In genomic region chr4:142574306-142574705, GRCh38 we compare ENCODE assay signal across 19 cellular contexts.
DNase-seq lines count a peak whose midpoint lies in the region; ATAC-seq and TF ChIP-seq lines count a peak whose summit lies in the region.
"Had no signal": no experiment of that assay in that cellular context is flagged by ENCODE, and none has a peak within 500 bp of the region (broad histone marks: within the 10 kb centered on the region; RNA-seq: fewer than 3 reads in every experiment).

No MANE protein-coding gene starts in this region.

- H2AFZ ChIP-seq in GM23338, result peak overlapping the region; percentile 56; the same call in 1 of the 2 replicates
- no peak overlapping the region for H2AFZ ChIP-seq in hepatocyte

- H3K4me2 ChIP-seq in GM23338 (no peak overlapping the region), hepatocyte (no peak overlapping the region)

- POLR2A ChIA-PET in CD4-positive, alpha-beta memory T cell (lab: Charles Lee; ENCODE audit: partially characterized antibody), result interaction anchor here (0.7 to 2.6 kb wide), 8 partner anchors 8 to 188 kb away, joined by 3 to 13 read pairs (median 4); no protein-coding TSS in a partner anchor
- POLR2A ChIA-PET in activated CD4-positive, alpha-beta memory T cell treated with anti-CD3 and anti-CD28 coated beads, Interleukin-2, amount 10 ng/mL, durations not matched to agents 7 days and 5 days (lab: Charles Lee), result interaction anchor here (0.8 to 1.3 kb wide), 3 partner anchors 16 to 169 kb away, joined by 3 to 4 read pairs (median 3); no protein-coding TSS in a partner anchor

- H3K9me3 Mint-ChIP-seq in CD4-positive, alpha-beta memory T cell, result peaks cover 0 to 6% (median 0%) of the 10 kb centered on the region in 8 donors
- no peaks in the 10 kb centered on the region for H3K9me3 Mint-ChIP-seq in GM23338
- peaks cover 5% of the 10 kb centered on the region for H3K9me3 Mint-ChIP-seq in activated CD4-positive, alpha-beta memory T cell treated with anti-CD3 and anti-CD28 coated beads, Interleukin-2, amount 10 ng/mL, durations not matched to agents 7 days and 5 days
- H3K9me3 Mint-ChIP-seq: H9 had no signal

- H3K36me3 Mint-ChIP-seq in CD4-positive, alpha-beta memory T cell, result peaks cover 50 to 69% of the 10 kb centered on the region in 2 donors
- H3K36me3 Mint-ChIP-seq in GM23338 (ENCODE audit: low read depth), result no peaks in the 10 kb centered on the region
- peaks cover 27% of the 10 kb centered on the region for H3K36me3 Mint-ChIP-seq in activated CD4-positive, alpha-beta memory T cell treated with anti-CD3 and anti-CD28 coated beads, Interleukin-2, amount 10 ng/mL, durations not matched to agents 7 days and 5 days (ENCODE audit: low read depth)

- H3K27ac Mint-ChIP-seq in CD4-positive, alpha-beta memory T cell, result peak overlapping the region; percentile 31 to 82 (median 76)
- no peak overlapping the region for H3K27ac Mint-ChIP-seq in GM23338
- peak overlapping the region; percentile 41 for H3K27ac Mint-ChIP-seq in activated CD4-positive, alpha-beta memory T cell treated with anti-CD3 and anti-CD28 coated beads, Interleukin-2, amount 10 ng/mL, durations not matched to agents 7 days and 5 days
- H3K27ac Mint-ChIP-seq: H9 had no signal

- H4K20me1 ChIP-seq in GM23338 (replicated peaks; ENCODE audit: insufficient read depth) (no peaks in the 10 kb centered on the region), hepatocyte (ENCODE audit: insufficient read depth, poor library complexity, severe bottlenecking) (no peaks in the 10 kb centered on the region)

- no peaks in the 10 kb centered on the region for H3K27me3 Mint-ChIP-seq in CD4-positive, alpha-beta memory T cell
- no peaks in the 10 kb centered on the region for H3K27me3 Mint-ChIP-seq in GM23338 (ENCODE audit: insufficient read depth, low read depth, poor library complexity)
- no peaks in the 10 kb centered on the region for H3K27me3 Mint-ChIP-seq in activated CD4-positive, alpha-beta memory T cell treated with anti-CD3 and anti-CD28 coated beads, Interleukin-2, amount 10 ng/mL, durations not matched to agents 7 days and 5 days

- peak; percentile 77 for ATAC-seq in GM18511 (IDR thresholded peaks at IDR 0.05; ENCODE audit: unreplicated experiment)
- ATAC-seq in GM23338, result no peak
- ATAC-seq: gastrocnemius medialis, K562 had no signal

- no peak overlapping the region for H3K27ac ChIP-seq in CD4-positive, alpha-beta memory T cell (ENCODE audit: low read depth, low read length)
- no peak overlapping the region for H3K27ac ChIP-seq in GM23338 (ENCODE audit: low read depth)
- no peak overlapping the region for H3K27ac ChIP-seq in hepatocyte
- H3K27ac ChIP-seq: epithelial cell of prostate, gastrocnemius medialis, SJCRH30 had no signal

- intact Hi-C loops in CD4-positive, alpha-beta memory T cell (cut with micrococcal nuclease), result no loop called here

- H3K9me2 ChIP-seq in GM23338 (ENCODE audit: insufficient read depth), result no peaks in the 10 kb centered on the region
- no peaks in the 10 kb centered on the region for H3K9me2 ChIP-seq in hepatocyte (replicated peaks; ENCODE audit: insufficient read depth)

- DNase-seq in CD4-positive, alpha-beta memory T cell, result no peak
- DNase-seq in GM23338 (ENCODE audit: low spot score) (no peak), hepatocyte (ENCODE audit: low spot score) (no peak), H7 (no peak)
- no peak for DNase-seq in activated CD4-positive, alpha-beta memory T cell treated with anti-CD3 and anti-CD28 coated beads, Interleukin-2, amount 10 ng/mL, durations not matched to agents 7 days and 5 days
- no peak for DNase-seq in stimulated activated CD8-positive, alpha-beta memory T cell treated with anti-CD3 and anti-CD28 coated beads, Interleukin-4, amount 100 ng/mL, for 48 hours
- DNase-seq: activated effector memory CD4-positive, alpha-beta T cell treated with Interleukin-2 at 50 U/mL for 16 hours; cortex of kidney; gastrocnemius medialis; H9; NCI-H2081 treated with DMSO at 0.1 percent for 48 hours; NCI-H526; occipital lobe; OCI-M1; SJCRH30; stimulated activated CD4-positive, alpha-beta T cell treated with anti-CD3 and anti-CD28 coated beads, Interleukin-2, amount 100 ng/mL, for 24 hours had no signal

- CTCF ChIA-PET in CD4-positive, alpha-beta memory T cell (lab: Charles Lee; ENCODE audit: partially characterized antibody), result interaction anchor here (1.2 kb wide), 1 partner anchor 146 kb away, joined by 3 read pairs; no protein-coding TSS in a partner anchor
- CTCF ChIA-PET in activated CD4-positive, alpha-beta memory T cell treated with anti-CD3 and anti-CD28 coated beads, Interleukin-2, amount 10 ng/mL, durations not matched to agents 7 days and 5 days (lab: Charles Lee), result no interaction called here

- TF ChIP-seq CTCF in GM23338 (conservative IDR thresholded peaks at IDR 0.05; ENCODE audit: low read depth in 2 of 2) (no peak), hepatocyte (IDR thresholded peaks at IDR 0.05; ENCODE audit: poor library complexity) (no peak)

- H3K4me1 ChIP-seq in CD4-positive, alpha-beta memory T cell (ENCODE audit: insufficient read depth, low read length), result peaks cover 55% of the 10 kb centered on the region
- H3K4me1 ChIP-seq in GM23338 (ENCODE audit: insufficient read depth), result no peaks in the 10 kb centered on the region; the same call in 1 of the 2 replicates
- H3K4me1 ChIP-seq in hepatocyte (ENCODE audit: insufficient read depth), result no peaks in the 10 kb centered on the region
- H3K4me1 ChIP-seq: gastrocnemius medialis, SJCRH30 had no signal

- H3K79me2 ChIP-seq in GM23338 (replicated peaks; ENCODE audit: insufficient read depth) (no peaks in the 10 kb centered on the region), hepatocyte (no peaks in the 10 kb centered on the region)

- WGBS in hepatocyte (ENCODE audit: low lambda C conversion rate, missing lambda C conversion rate), result 82% methylated on average over 3 of the region's 3 CpGs

- no peaks in the 10 kb centered on the region for H3K9me3 ChIP-seq in CD4-positive, alpha-beta memory T cell (ENCODE audit: control insufficient read depth in 1 of 2, low read length in 2 of 2)
- H3K9me3 ChIP-seq in hepatocyte (ENCODE audit: low read depth), result no peaks in the 10 kb centered on the region
- H3K9me3 ChIP-seq: gastrocnemius medialis, SJCRH30 had no signal

- H3K4me3 ChIP-seq in CD4-positive, alpha-beta memory T cell (ENCODE audit: low read length in 2 of 2), result no peak overlapping the region
- H3K4me3 ChIP-seq in GM23338 (no peak overlapping the region), hepatocyte (no peak overlapping the region), H7 (ENCODE audit: insufficient read depth, low read depth, low read length) (no peak overlapping the region)
- H3K4me3 ChIP-seq: gastrocnemius medialis, K562, SJCRH30 had no signal

- peak overlapping the region; percentile 21 to 71 (median 64) for H3K4me3 Mint-ChIP-seq in CD4-positive, alpha-beta memory T cell
- no peak overlapping the region for H3K4me3 Mint-ChIP-seq in GM23338
- H3K4me3 Mint-ChIP-seq in activated CD4-positive, alpha-beta memory T cell treated with anti-CD3 and anti-CD28 coated beads, Interleukin-2, amount 10 ng/mL, durations not matched to agents 7 days and 5 days, result no peak overlapping the region
- H3K4me3 Mint-ChIP-seq: H9 had no signal

- H3K27me3 ChIP-seq in CD4-positive, alpha-beta memory T cell (ENCODE audit: insufficient read depth, low read length), result no peaks in the 10 kb centered on the region
- H3K27me3 ChIP-seq in GM23338 (ENCODE audit: insufficient read depth) (no peaks in the 10 kb centered on the region), hepatocyte (no peaks in the 10 kb centered on the region), H7 (ENCODE audit: control insufficient read depth, insufficient read depth, low read length) (no peaks in the 10 kb centered on the region)
- H3K27me3 ChIP-seq: gastrocnemius medialis, SJCRH30 had no signal

- H3F3A ChIP-seq in GM23338 (replicated peaks; ENCODE audit: low read depth), result no peaks in the 10 kb centered on the region

- H3K36me3 ChIP-seq in CD4-positive, alpha-beta memory T cell (ENCODE audit: insufficient read depth, low read length), result no peaks in the 10 kb centered on the region
- H3K36me3 ChIP-seq in GM23338 (ENCODE audit: insufficient read depth) (no peaks in the 10 kb centered on the region), hepatocyte (replicated peaks; ENCODE audit: insufficient read depth, low read depth) (no peaks in the 10 kb centered on the region), H7 (replicated peaks; ENCODE audit: control insufficient read depth, insufficient read depth, low read length) (no peaks in the 10 kb centered on the region)
- H3K36me3 ChIP-seq: gastrocnemius medialis, SJCRH30 had no signal

- peaks cover 45 to 70% (median 58%) of the 10 kb centered on the region in 4 donors for H3K4me1 Mint-ChIP-seq in CD4-positive, alpha-beta memory T cell
- H3K4me1 Mint-ChIP-seq in GM23338, result peaks cover 4% of the 10 kb centered on the region
- peaks cover 31% of the 10 kb centered on the region for H3K4me1 Mint-ChIP-seq in activated CD4-positive, alpha-beta memory T cell treated with anti-CD3 and anti-CD28 coated beads, Interleukin-2, amount 10 ng/mL, durations not matched to agents 7 days and 5 days

TF ChIP-seq in GM23338, 12 proteins besides CTCF, POLR2A, EP300 and RAD21 (continues in another document):
- TF ChIP-seq JUNB (IDR thresholded peaks at IDR 0.05; ENCODE audit: unreplicated experiment) (no peak), ETS1 (IDR thresholded peaks at IDR 0.05) (no peak), EZH2phosphoT487 (IDR thresholded peaks at IDR 0.05; ENCODE audit: unreplicated experiment) (no peak)

Comparison
In these comparisons a context has a peak if more than half of its experiments do, and no peak if none do; other contexts are left out.
1. H3K4me3 Mint-ChIP-seq: peak in CD4-positive, alpha-beta memory T cell (8 of 8); none in GM23338 (single experiment) and activated CD4-positive, alpha-beta memory T cell treated with anti-CD3 and anti-CD28 coated beads, Interleukin-2, amount 10 ng/mL, durations not matched to agents 7 days and 5 days (single experiment).